Comparison of ENCODE assay signal across 14 cellular contexts in the genomic region with DNA sequence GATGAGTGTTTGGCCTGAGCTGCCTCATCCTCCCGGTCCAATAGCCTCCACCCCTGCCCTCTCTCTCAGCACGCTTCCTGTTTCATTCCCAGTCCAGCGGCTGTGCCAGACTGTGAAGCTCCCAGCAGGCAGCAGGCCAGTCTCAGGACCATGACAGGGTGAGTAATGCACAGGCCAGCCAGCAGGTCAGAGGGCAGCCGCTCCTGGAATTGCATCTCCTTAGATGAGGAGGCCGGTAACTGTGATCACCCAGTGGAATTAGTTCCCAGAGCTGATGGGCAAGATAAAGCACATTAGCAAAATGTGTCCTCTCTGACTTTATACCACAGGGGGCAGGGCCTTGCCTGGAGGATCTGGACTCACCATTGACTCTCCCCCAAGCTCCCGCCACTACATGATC.
DNase-seq lines count a peak whose midpoint lies in the region; ATAC-seq, FAIRE-seq and TF ChIP-seq lines count a peak whose summit lies in the region.
"Had no signal": no experiment of that assay in that cellular context is flagged by ENCODE, and none has a peak within 500 bp of the region (broad histone marks: within the 10 kb centered on the region; RNA-seq: fewer than 3 reads in every experiment).

No MANE protein-coding gene starts in this region.

- no peak for FAIRE-seq in urothelium cell line (lab: Jason Lieb, UNC)
- FAIRE-seq: G401.6, GM19239 had no signal

- H3K27me3 ChIP-seq in right cardiac atrium (ENCODE audit: control insufficient read depth, insufficient read depth) (no peaks in the 10 kb centered on the region), gastrocnemius medialis (no peaks in the 10 kb centered on the region)

- DNase-seq in ELR (ENCODE audit: low read depth) (peak; percentile 91), T1000 (lab: John Stamatoyannopoulos, UW) (peak; percentile 40), right cardiac atrium (peak; percentile 77 to 85 (median 82)), gastrocnemius medialis (peak in 1 of 2 donors; percentile 31), DMS114 treated with DMSO at 0.1 percent for 48 hours (lab: John Stamatoyannopoulos, UW; ENCODE audit: unreplicated experiment) (no peak), urothelium cell line (ENCODE audit: low spot score) (no peak), DMS79 treated with DMSO at 0.1 percent for 48 hours (lab: John Stamatoyannopoulos, UW) (no peak), NOMO-1 treated with DMSO at 0.1 percent for 48 hours (lab: John Stamatoyannopoulos, UW; ENCODE audit: unreplicated experiment) (no peak)
- DNase-seq: activated B cell treated with CpG ODN at 0.5 μM for 24 hours; activated naive CD8-positive, alpha-beta T cell treated with anti-CD3 and anti-CD28 coated beads, Interleukin-2, amount 50 U/mL, for 24 hours; NCI-H446; stimulated activated naive CD8-positive, alpha-beta T cell treated with anti-CD3 and anti-CD28 coated beads, Interleukin-15, Interleukin-2, amounts not matched to agents 100 U/mL and 50 U/mL, for 24 hours had no signal

- ATAC-seq in right cardiac atrium (peak; percentile 85 to 91), gastrocnemius medialis (peak; percentile 23 to 49)
- ATAC-seq: activated naive CD8-positive, alpha-beta T cell treated with anti-CD3 and anti-CD28 coated beads, Interleukin-2, amount 50 U/mL, for 24 hours; stimulated activated naive CD8-positive, alpha-beta T cell treated with anti-CD3 and anti-CD28 coated beads, Interleukin-15, Interleukin-2, amounts not matched to agents 100 U/mL and 50 U/mL, for 24 hours had no signal

- TF ChIP-seq CTCF in gastrocnemius medialis (IDR thresholded peaks at IDR 0.05 in 4 of 5, conservative IDR thresholded peaks at IDR 0.05 in 1 of 5) = no peak

- intact Hi-C loops in right cardiac atrium (cut with DNase I) = loop anchor here in 1 of 4 donors (5.0 kb wide), 1 partner anchor 71 kb away; no protein-coding TSS in a partner anchor
- intact Hi-C loops in gastrocnemius medialis (cut with DNase I; ENCODE audit: low total_unique reads) = no loop called here

- H3K4me3 ChIP-seq in right cardiac atrium (ENCODE audit: low read length) (no peak overlapping the region), gastrocnemius medialis (no peak overlapping the region)

- H3K36me3 ChIP-seq in gastrocnemius medialis = no peaks in the 10 kb centered on the region

- in situ Hi-C loops in gastrocnemius medialis (cut with MboI; ENCODE audit: low sequenced_read_pairs in 4 of 4) = no loop called here

- TF ChIP-seq POLR2A in gastrocnemius medialis (IDR thresholded peaks at IDR 0.05) = no peak

- peak overlapping the region; percentile 72 for H3K27ac ChIP-seq in right cardiac atrium (ENCODE audit: low read length)
- peak overlapping the region in 3 of 4 donors; percentile 51 to 63 (median 54) for H3K27ac ChIP-seq in gastrocnemius medialis

- WGBS in right cardiac atrium = 42% methylated on average over 6 of the region's 6 CpGs

- H3K4me1 ChIP-seq in right cardiac atrium (ENCODE audit: control insufficient read depth, insufficient read depth, low read length) = peaks cover 8% of the 10 kb centered on the region
- no peaks in the 10 kb centered on the region for H3K4me1 ChIP-seq in gastrocnemius medialis

- H3K9me3 ChIP-seq in right cardiac atrium (ENCODE audit: control insufficient read depth, low read length) = no peaks in the 10 kb centered on the region
- no peaks in the 10 kb centered on the region for H3K9me3 ChIP-seq in gastrocnemius medialis

Comparison
In these comparisons a context has a peak if more than half of its experiments do, and no peak if none do; other contexts are left out.
1. DNase-seq: peak in ELR (single experiment), T1000 (single experiment) and right cardiac atrium (3 of 3); none in DMS114 treated with DMSO at 0.1 percent for 48 hours (single experiment), urothelium cell line (single experiment), DMS79 treated with DMSO at 0.1 percent for 48 hours (single experiment) and NOMO-1 treated with DMSO at 0.1 percent for 48 hours (single experiment).